ENCODE assay signal across 1 cellular context in the genomic region with DNA sequence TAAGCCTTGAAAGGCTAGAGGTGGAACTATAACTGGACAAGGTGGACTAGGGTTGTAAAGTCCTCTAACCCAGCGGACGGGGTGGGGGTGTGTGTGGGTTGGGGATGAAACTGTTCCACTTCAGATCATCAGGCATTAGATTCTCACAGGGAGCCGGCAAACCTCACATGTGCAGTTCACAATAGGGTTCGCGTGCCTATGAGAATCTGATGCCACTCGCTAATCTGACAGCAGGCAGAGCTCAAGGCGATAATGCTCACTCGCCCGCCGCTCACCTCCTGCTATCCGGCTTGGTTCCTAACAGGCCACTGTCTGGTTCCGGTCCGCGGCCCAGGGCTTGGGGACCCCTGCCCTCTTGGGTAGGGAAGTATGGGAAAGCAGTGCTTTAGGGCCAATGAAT.
A peak's percentile ranks its signal among the peaks of the same experiment; 100 is the strongest.
TF ChIP-seq lines count a peak whose summit lies in the region.

No MANE protein-coding gene starts in this region.

TF ChIP-seq in GM12878, 131 proteins besides CTCF, POLR2A, EP300 and RAD21:
- TF ChIP-seq NR2F1 (conservative IDR thresholded peaks at IDR 0.05) (no peak), MTA3 (IDR thresholded peaks at IDR 0.05; ENCODE audit: borderline replicate concordance, low read length) (0 out of 2 replicates have a peak, but pooled peaks have one; percentile 11), MLLT1 (IDR thresholded peaks at IDR 0.05) (peak; percentile 86), RELA (IDR thresholded peaks at IDR 0.05; ENCODE audit: borderline replicate concordance, partially characterized antibody) (no peak), EGR1 (IDR thresholded peaks at IDR 0.05; ENCODE audit: borderline replicate concordance in 1 of 2, low read depth in 2 of 2, low read length in 2 of 2) (peak in 1 of 2 experiments; percentile 38; a peak in 1 of 3 replicates), RFX5 (IDR thresholded peaks at IDR 0.05; ENCODE audit: low read depth, low read length) (no peak), SMAD5 (IDR thresholded peaks at IDR 0.05; ENCODE audit: low read depth) (0 out of 2 replicates have a peak, but pooled peaks have one; percentile 11)
